Comparison of ENCODE assay signal across 8 cellular contexts in genomic region chr12:108565976-108566375, GRCh38. TPM values are rescaled to one million over a fixed set of nuclear protein-coding genes. Genes with fewer than 3 reads are reported as not detected.
A peak's percentile ranks its signal among the peaks of the same experiment; 100 is the strongest.
DNase-seq lines count a peak whose midpoint lies in the region; ATAC-seq and TF ChIP-seq lines count a peak whose summit lies in the region.

No MANE protein-coding gene starts in this region.

- CTCF ChIA-PET in activated CD8-positive, alpha-beta memory T cell treated with anti-CD3 and anti-CD28 coated beads, Interleukin-2, amount 10 ng/mL, durations not matched to agents 7 days and 5 days (lab: Charles Lee), result interaction anchor here (0.8 to 16.9 kb wide), 4 partner anchors 52 to 238 kb away, joined by 3 to 382 read pairs (median 28); partner anchors contain the start of gene SELPLG

- no peaks in the 10 kb centered on the region for H3K9me3 Mint-ChIP-seq in activated CD8-positive, alpha-beta memory T cell treated with anti-CD3 and anti-CD28 coated beads, Interleukin-2, amount 10 ng/mL, durations not matched to agents 7 days and 5 days (ENCODE audit: low read depth)
- no peaks in the 10 kb centered on the region for H3K9me3 Mint-ChIP-seq in endothelial cell (ENCODE audit: unreplicated experiment)

- TF ChIP-seq CTCF in endothelial cell (IDR thresholded peaks at IDR 0.05; ENCODE audit: unreplicated experiment) (no peak), ovary (IDR thresholded peaks at IDR 0.05) (no peak)

- H3K4me3 Mint-ChIP-seq in activated CD8-positive, alpha-beta memory T cell treated with anti-CD3 and anti-CD28 coated beads, Interleukin-2, amount 10 ng/mL, durations not matched to agents 7 days and 5 days, result no peak overlapping the region
- H3K4me3 Mint-ChIP-seq in endothelial cell (ENCODE audit: unreplicated experiment), result peak overlapping the region; percentile 17

- no peak overlapping the region for H3K4me3 ChIP-seq in ovary

- no peaks in the 10 kb centered on the region for H3K4me1 ChIP-seq in ovary (ENCODE audit: insufficient read depth)

- no peak for TF ChIP-seq POLR2A in ovary (IDR thresholded peaks at IDR 0.05)

- H3K9me3 ChIP-seq in ovary, result no peaks in the 10 kb centered on the region

- intact Hi-C loops in ovary (cut with DNase I), result loop anchor here (2.0 to 10.0 kb wide), 7 partner anchors 51 to 529 kb away; partner anchors contain the start of genes ALKBH2 (in 1 of the 4) and UNG (in 1 of the 4)

- H3K27ac ChIP-seq in ovary, result no peak overlapping the region

- H3K4me1 Mint-ChIP-seq in activated CD8-positive, alpha-beta memory T cell treated with anti-CD3 and anti-CD28 coated beads, Interleukin-2, amount 10 ng/mL, durations not matched to agents 7 days and 5 days, result peaks cover 71% of the 10 kb centered on the region
- H3K4me1 Mint-ChIP-seq in endothelial cell (ENCODE audit: unreplicated experiment), result peaks cover 10% of the 10 kb centered on the region

- H3K36me3 Mint-ChIP-seq in activated CD8-positive, alpha-beta memory T cell treated with anti-CD3 and anti-CD28 coated beads, Interleukin-2, amount 10 ng/mL, durations not matched to agents 7 days and 5 days, result peaks cover 47% of the 10 kb centered on the region
- H3K36me3 Mint-ChIP-seq in endothelial cell (ENCODE audit: low read depth, unreplicated experiment), result peaks cover 33% of the 10 kb centered on the region

- H3K27me3 Mint-ChIP-seq in activated CD8-positive, alpha-beta memory T cell treated with anti-CD3 and anti-CD28 coated beads, Interleukin-2, amount 10 ng/mL, durations not matched to agents 7 days and 5 days, result no peaks in the 10 kb centered on the region
- H3K27me3 Mint-ChIP-seq in endothelial cell (ENCODE audit: unreplicated experiment), result peaks cover 11% of the 10 kb centered on the region

- peak overlapping the region; percentile 30 for H3K27ac Mint-ChIP-seq in activated CD8-positive, alpha-beta memory T cell treated with anti-CD3 and anti-CD28 coated beads, Interleukin-2, amount 10 ng/mL, durations not matched to agents 7 days and 5 days
- H3K27ac Mint-ChIP-seq in endothelial cell (ENCODE audit: unreplicated experiment), result no peak overlapping the region

- ATAC-seq in activated CD8-positive, alpha-beta memory T cell treated with anti-CD3 and anti-CD28 coated beads, Interleukin-2, amount 10 ng/mL, durations not matched to agents 7 days and 5 days, result no peak
- ATAC-seq in HG02798 (IDR thresholded peaks at IDR 0.05; ENCODE audit: poor library complexity, unreplicated experiment) (no peak), GM21390 (IDR thresholded peaks at IDR 0.05; ENCODE audit: unreplicated experiment) (no peak), GM21381 (IDR thresholded peaks at IDR 0.05; ENCODE audit: unreplicated experiment) (no peak)

- peak; percentile 77 for DNase-seq in GF-D8 (lab: John Stamatoyannopoulos, UW)
- peak; percentile 95 for DNase-seq in NCI-H2107 (lab: John Stamatoyannopoulos, UW)
- peak; percentile 65 for DNase-seq in activated CD8-positive, alpha-beta memory T cell treated with anti-CD3 and anti-CD28 coated beads, Interleukin-2, amount 10 ng/mL, durations not matched to agents 7 days and 5 days
- DNase-seq in endothelial cell (ENCODE audit: low spot score), result no peak
- DNase-seq in ovary, result peak; percentile 35 to 55 (median 42)

- H3K27me3 ChIP-seq in ovary, result no peaks in the 10 kb centered on the region

- H3K36me3 ChIP-seq in ovary, result no peaks in the 10 kb centered on the region

- no peak for TF ChIP-seq EP300 in ovary (IDR thresholded peaks at IDR 0.05)

- WGBS in ovary, 3 donors, result 17 to 51% (median 37%) methylated on average over 2 of the region's 2 CpGs

RNA-seq across cellular contexts. Expression of gene ISCU, which starts 3.6 kb away (rescaled TPM):
- 10 to 100 TPM; 64.2 to 86.9 TPM for total RNA-seq in activated CD8-positive, alpha-beta memory T cell treated with anti-CD3 and anti-CD28 coated beads, Interleukin-2, amount 10 ng/mL, durations not matched to agents 7 days and 5 days
- total RNA-seq in endothelial cell (ENCODE audit: unreplicated experiment) (67.8 TPM), ovary (100 to 1,000 TPM; 110 to 238 (median 156) TPM)
- 100 to 1,000 TPM; 207 to 298 TPM for polyA plus RNA-seq in ovary

RNA-seq across cellular contexts. Expression of gene SART3, which starts 5.0 kb away (rescaled TPM):
- 10 to 100 TPM; 81.2 to 99.7 TPM for total RNA-seq in activated CD8-positive, alpha-beta memory T cell treated with anti-CD3 and anti-CD28 coated beads, Interleukin-2, amount 10 ng/mL, durations not matched to agents 7 days and 5 days
- total RNA-seq in endothelial cell (ENCODE audit: unreplicated experiment) (67.8 TPM), ovary (10 to 100 TPM; 44.5 to 55.3 (median 48.3) TPM)
- 10 to 100 TPM; 27.9 to 36.2 TPM for polyA plus RNA-seq in ovary

RNA-seq across cellular contexts. Expression of gene TMEM119, which starts 31.9 kb away (rescaled TPM):
- under 1 TPM; 0.16 to 0.20 TPM for total RNA-seq in activated CD8-positive, alpha-beta memory T cell treated with anti-CD3 and anti-CD28 coated beads, Interleukin-2, amount 10 ng/mL, durations not matched to agents 7 days and 5 days
- total RNA-seq in endothelial cell (ENCODE audit: unreplicated experiment), result 0.36 TPM
- total RNA-seq in ovary, result 1 to 10 TPM in 5 of 7 donors, under 1 TPM in 2; 0.25 to 3.9 (median 1.7) TPM
- 10 to 100 TPM in 1 of 2 donors, 1 to 10 TPM in 1; 2.0 to 12.3 TPM for polyA plus RNA-seq in ovary

RNA-seq across cellular contexts. Expression of gene FICD, which starts 50.9 kb away (rescaled TPM):
- total RNA-seq in activated CD8-positive, alpha-beta memory T cell treated with anti-CD3 and anti-CD28 coated beads, Interleukin-2, amount 10 ng/mL, durations not matched to agents 7 days and 5 days, result 1 to 10 TPM; 5.8 to 6.1 TPM
- total RNA-seq in endothelial cell (ENCODE audit: unreplicated experiment) (5.5 TPM), ovary (10 to 100 TPM in 1 of 7 donors, 1 to 10 TPM in 6; 3.9 to 12.7 (median 7.6) TPM)
- 1 to 10 TPM; 2.0 to 6.0 TPM for polyA plus RNA-seq in ovary
